21 cellular contexts compared by ENCODE assay signal in genomic region chr1:87305762-87306161, GRCh38.
"Had no signal": no experiment of that assay in that cellular context is flagged by ENCODE, and none has a peak within 500 bp of the region (broad histone marks: within the 10 kb centered on the region; RNA-seq: fewer than 3 reads in every experiment).

No MANE protein-coding gene starts in this region.

- H3K4me3 Mint-ChIP-seq: activated T-cell treated with anti-CD3 and anti-CD28 coated beads, Interleukin-2, amount 50 U/mL, for 24 hours; activated T-helper 17 cell treated with anti-CD3 and anti-CD28 coated beads, Interleukin-2, amount 50 U/mL, for 72 hours; memory B cell; nephron; WTC11 had no signal

- DNase-seq: activated CD8-positive, alpha-beta memory T cell treated with anti-CD3 and anti-CD28 coated beads for 24 hours; activated CD8-positive, alpha-beta memory T cell treated with anti-CD3 and anti-CD28 coated beads, Interleukin-2, amount 50 U/mL, for 4 hours; activated T-cell treated with anti-CD3 and anti-CD28 coated beads, Interleukin-2, amount 50 U/mL, for 24 hours; adrenal gland; central memory CD4-positive, alpha-beta T cell; effector memory CD4-positive, alpha-beta T cell; heart left ventricle; islet precursor cell; left colon; ovary; spleen; stimulated activated CD4-positive, alpha-beta T cell treated with anti-CD3 and anti-CD28 coated beads, Interleukin-4, amount 100 ng/mL, for 1 hour; stimulated activated naive CD4-positive, alpha-beta T cell; T1000; testis; trophoblast cell had no signal

- H3K9me3 Mint-ChIP-seq: activated naive CD4-positive, alpha-beta T cell treated with anti-CD3 and anti-CD28 coated beads, Interleukin-2, amount 50 U/mL, for 72 hours; activated T-cell treated with anti-CD3 and anti-CD28 coated beads, Interleukin-2, amount 50 U/mL, for 24 hours; activated T-helper 17 cell treated with anti-CD3 and anti-CD28 coated beads, Interleukin-2, amount 50 U/mL, for 72 hours; memory B cell; nephron; WTC11 had no signal

- H3K27ac Mint-ChIP-seq: activated naive CD4-positive, alpha-beta T cell treated with anti-CD3 and anti-CD28 coated beads, Interleukin-2, amount 50 U/mL, for 72 hours; activated T-cell treated with anti-CD3 and anti-CD28 coated beads, Interleukin-2, amount 50 U/mL, for 24 hours; activated T-helper 17 cell treated with anti-CD3 and anti-CD28 coated beads, Interleukin-2, amount 50 U/mL, for 72 hours; memory B cell; WTC11 had no signal

- H3K36me3 Mint-ChIP-seq: activated naive CD4-positive, alpha-beta T cell treated with anti-CD3 and anti-CD28 coated beads, Interleukin-2, amount 50 U/mL, for 72 hours; memory B cell; WTC11 had no signal

- H3K4me1 Mint-ChIP-seq: activated T-helper 17 cell treated with anti-CD3 and anti-CD28 coated beads, Interleukin-2, amount 50 U/mL, for 72 hours had no signal

- H3K27me3 Mint-ChIP-seq: memory B cell had no signal

- ATAC-seq: activated naive CD4-positive, alpha-beta T cell treated with anti-CD3 and anti-CD28 coated beads, Interleukin-2, amount 50 U/mL, for 72 hours; activated T-helper 17 cell treated with anti-CD3 and anti-CD28 coated beads, Interleukin-2, amount 50 U/mL, for 72 hours; heart left ventricle; left colon; WTC11 had no signal
